In genomic region chr5:57695179-57695578, GRCh38 we compare ENCODE assay signal across 1 cellular context.
TF ChIP-seq lines count a peak whose summit lies in the region.

No MANE protein-coding gene starts in this region.

TF ChIP-seq in HepG2, 621 proteins besides CTCF, POLR2A, EP300 and RAD21 (continued from another document and continues in another):
- TF ChIP-seq ZNF646 (CRISPR knock-in tag; IDR thresholded peaks at IDR 0.05) = no peak
- TF ChIP-seq ZNF124 (CRISPR knock-in tag; IDR thresholded peaks at IDR 0.05) = 0 out of 2 replicates have a peak, but pooled peaks have one; percentile 54
- TF ChIP-seq IKZF5 (CRISPR knock-in tag; IDR thresholded peaks at IDR 0.05) = no peak
- no peak for TF ChIP-seq ZFYVE20 (CRISPR knock-in tag; IDR thresholded peaks at IDR 0.05; ENCODE audit: borderline replicate concordance, low read depth)
- TF ChIP-seq HNF1B (CRISPR knock-in tag; IDR thresholded peaks at IDR 0.05) = no peak
- TF ChIP-seq, protein P1, sequence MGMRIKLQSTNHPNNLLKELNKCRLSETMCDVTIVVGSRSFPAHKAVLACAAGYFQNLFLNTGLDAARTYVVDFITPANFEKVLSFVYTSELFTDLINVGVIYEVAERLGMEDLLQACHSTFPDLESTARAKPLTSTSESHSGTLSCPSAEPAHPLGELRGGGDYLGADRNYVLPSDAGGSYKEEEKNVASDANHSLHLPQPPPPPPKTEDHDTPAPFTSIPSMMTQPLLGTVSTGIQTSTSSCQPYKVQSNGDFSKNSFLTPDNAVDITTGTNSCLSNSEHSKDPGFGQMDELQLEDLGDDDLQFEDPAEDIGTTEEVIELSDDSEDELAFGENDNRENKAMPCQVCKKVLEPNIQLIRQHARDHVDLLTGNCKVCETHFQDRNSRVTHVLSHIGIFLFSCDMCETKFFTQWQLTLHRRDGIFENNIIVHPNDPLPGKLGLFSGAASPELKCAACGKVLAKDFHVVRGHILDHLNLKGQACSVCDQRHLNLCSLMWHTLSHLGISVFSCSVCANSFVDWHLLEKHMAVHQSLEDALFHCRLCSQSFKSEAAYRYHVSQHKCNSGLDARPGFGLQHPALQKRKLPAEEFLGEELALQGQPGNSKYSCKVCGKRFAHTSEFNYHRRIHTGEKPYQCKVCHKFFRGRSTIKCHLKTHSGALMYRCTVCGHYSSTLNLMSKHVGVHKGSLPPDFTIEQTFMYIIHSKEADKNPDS (CRISPR knock-in tag; IDR thresholded peaks at IDR 0.05) = no peak
- TF ChIP-seq NAIF1 (CRISPR knock-in tag; IDR thresholded peaks at IDR 0.05; ENCODE audit: borderline replicate concordance) = no peak
- no peak for TF ChIP-seq IRF9 (CRISPR knock-in tag; IDR thresholded peaks at IDR 0.05; ENCODE audit: borderline replicate concordance)
- TF ChIP-seq ZNF143 (CRISPR knock-in tag; IDR thresholded peaks at IDR 0.05) = no peak
- TF ChIP-seq HNRNPH1 (optimal IDR thresholded peaks at IDR 0.05; ENCODE audit: low read depth, low read length) = no peak
- no peak for TF ChIP-seq U2AF1 (optimal IDR thresholded peaks at IDR 0.05; ENCODE audit: low read depth, low read length)
- TF ChIP-seq ZBTB37 (CRISPR knock-in tag; IDR thresholded peaks at IDR 0.05) = no peak
- no peak for TF ChIP-seq ZKSCAN1 (IDR thresholded peaks at IDR 0.05; ENCODE audit: low read length)
- TF ChIP-seq FOXK2 (IDR thresholded peaks at IDR 0.05) = 0 out of 2 replicates have a peak, but pooled peaks have one; percentile 20
- no peak for TF ChIP-seq TCF7 (IDR thresholded peaks at IDR 0.05; ENCODE audit: low read depth)
- no peak for TF ChIP-seq NFKB2 (CRISPR knock-in tag; IDR thresholded peaks at IDR 0.05; ENCODE audit: borderline replicate concordance)
- TF ChIP-seq NR2F1 (CRISPR knock-in tag; IDR thresholded peaks at IDR 0.05) = no peak
- no peak for TF ChIP-seq GPBP1L1 (CRISPR knock-in tag; IDR thresholded peaks at IDR 0.05)
- TF ChIP-seq HOXA7 (CRISPR knock-in tag; IDR thresholded peaks at IDR 0.05) = no peak
- no peak for TF ChIP-seq PHB2 (IDR thresholded peaks at IDR 0.05; ENCODE audit: partially characterized antibody)
- no peak for TF ChIP-seq SALL2 (CRISPR knock-in tag; IDR thresholded peaks at IDR 0.05)
- no peak for TF ChIP-seq SIX4 (CRISPR knock-in tag; IDR thresholded peaks at IDR 0.05)
- no peak for TF ChIP-seq TCF7L2 (IDR thresholded peaks at IDR 0.05; ENCODE audit: low read depth, low read length)
- TF ChIP-seq CREB3 (CRISPR knock-in tag; IDR thresholded peaks at IDR 0.05) = no peak
- TF ChIP-seq, protein P2, sequence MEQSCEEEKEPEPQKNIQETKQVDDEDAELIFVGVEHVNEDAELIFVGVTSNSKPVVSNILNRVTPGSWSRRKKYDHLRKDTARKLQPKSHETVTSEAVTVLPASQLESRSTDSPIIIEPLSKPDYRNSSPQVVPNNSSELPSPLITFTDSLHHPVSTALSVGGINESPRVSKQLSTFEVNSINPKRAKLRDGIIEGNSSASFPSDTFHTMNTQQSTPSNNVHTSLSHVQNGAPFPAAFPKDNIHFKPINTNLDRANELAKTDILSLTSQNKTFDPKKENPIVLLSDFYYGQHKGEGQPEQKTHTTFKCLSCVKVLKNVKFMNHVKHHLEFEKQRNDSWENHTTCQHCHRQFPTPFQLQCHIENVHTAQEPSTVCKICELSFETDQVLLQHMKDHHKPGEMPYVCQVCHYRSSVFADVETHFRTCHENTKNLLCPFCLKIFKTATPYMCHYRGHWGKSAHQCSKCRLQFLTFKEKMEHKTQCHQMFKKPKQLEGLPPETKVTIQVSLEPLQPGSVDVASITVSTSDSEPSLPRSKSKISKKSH (CRISPR knock-in tag; IDR thresholded peaks at IDR 0.05; ENCODE audit: borderline replicate concordance) = no peak
- no peak for TF ChIP-seq KDM1A (CRISPR knock-in tag; IDR thresholded peaks at IDR 0.05)
- TF ChIP-seq ETV6 (CRISPR knock-in tag; conservative IDR thresholded peaks at IDR 0.05) = no peak
- TF ChIP-seq CREM (IDR thresholded peaks at IDR 0.05) = peak; percentile 62; the same call in 1 of the 2 replicates
- no peak for TF ChIP-seq CREM (CRISPR knock-in tag; IDR thresholded peaks at IDR 0.05)
- TF ChIP-seq ATF4 (CRISPR knock-in tag; IDR thresholded peaks at IDR 0.05) = peak in 1 of 2 experiments; percentile 74; a peak in 2 of 4 replicates
- TF ChIP-seq SKI (IDR thresholded peaks at IDR 0.05; ENCODE audit: partially characterized antibody) = peak; percentile 20
- TF ChIP-seq, protein P3, sequence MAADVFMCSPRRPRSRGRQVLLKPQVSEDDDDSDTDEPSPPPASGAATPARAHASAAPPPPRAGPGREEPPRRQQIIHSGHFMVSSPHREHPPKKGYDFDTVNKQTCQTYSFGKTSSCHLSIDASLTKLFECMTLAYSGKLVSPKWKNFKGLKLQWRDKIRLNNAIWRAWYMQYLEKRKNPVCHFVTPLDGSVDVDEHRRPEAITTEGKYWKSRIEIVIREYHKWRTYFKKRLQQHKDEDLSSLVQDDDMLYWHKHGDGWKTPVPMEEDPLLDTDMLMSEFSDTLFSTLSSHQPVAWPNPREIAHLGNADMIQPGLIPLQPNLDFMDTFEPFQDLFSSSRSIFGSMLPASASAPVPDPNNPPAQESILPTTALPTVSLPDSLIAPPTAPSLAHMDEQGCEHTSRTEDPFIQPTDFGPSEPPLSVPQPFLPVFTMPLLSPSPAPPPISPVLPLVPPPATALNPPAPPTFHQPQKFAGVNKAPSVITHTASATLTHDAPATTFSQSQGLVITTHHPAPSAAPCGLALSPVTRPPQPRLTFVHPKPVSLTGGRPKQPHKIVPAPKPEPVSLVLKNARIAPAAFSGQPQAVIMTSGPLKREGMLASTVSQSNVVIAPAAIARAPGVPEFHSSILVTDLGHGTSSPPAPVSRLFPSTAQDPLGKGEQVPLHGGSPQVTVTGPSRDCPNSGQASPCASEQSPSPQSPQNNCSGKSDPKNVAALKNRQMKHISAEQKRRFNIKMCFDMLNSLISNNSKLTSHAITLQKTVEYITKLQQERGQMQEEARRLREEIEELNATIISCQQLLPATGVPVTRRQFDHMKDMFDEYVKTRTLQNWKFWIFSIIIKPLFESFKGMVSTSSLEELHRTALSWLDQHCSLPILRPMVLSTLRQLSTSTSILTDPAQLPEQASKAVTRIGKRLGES (CRISPR knock-in tag; IDR thresholded peaks at IDR 0.05; ENCODE audit: borderline replicate concordance) = no peak
- no peak for TF ChIP-seq ZNF563 (CRISPR knock-in tag; IDR thresholded peaks at IDR 0.05)
- TF ChIP-seq ZBTB8A (CRISPR knock-in tag; IDR thresholded peaks at IDR 0.05; ENCODE audit: borderline replicate concordance, low read depth) = no peak
- TF ChIP-seq PCBP1 (IDR thresholded peaks at IDR 0.05; ENCODE audit: borderline replicate concordance, low read depth, low read length) = no peak
- TF ChIP-seq ZNF256 (CRISPR knock-in tag; conservative IDR thresholded peaks at IDR 0.05) = no peak
